In the genomic region with DNA sequence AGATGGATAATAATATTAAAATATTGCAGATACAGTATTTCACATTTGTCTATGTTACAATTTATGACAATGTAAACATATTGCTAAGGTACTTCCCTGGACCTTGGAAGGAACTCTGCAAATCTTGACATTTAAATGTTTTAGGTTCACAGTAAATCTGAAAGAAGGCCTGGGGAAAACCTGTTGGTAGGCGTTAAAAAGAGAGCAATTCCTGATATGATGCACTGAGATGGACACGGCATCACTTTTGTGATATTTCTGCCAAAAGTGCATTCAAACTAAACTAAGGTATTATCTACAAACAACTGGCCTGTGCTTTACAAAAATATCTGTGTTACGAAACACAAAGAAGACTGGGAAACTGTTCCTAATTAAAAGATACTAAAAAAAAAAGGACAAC, we compare ENCODE assay signal across 25 cellular contexts. TPM values are rescaled to one million over a fixed set of nuclear protein-coding genes. Genes with fewer than 3 reads are reported as not detected.
"Had no signal": no experiment of that assay in that cellular context is flagged by ENCODE, and none has a peak within 500 bp of the region (broad histone marks: within the 10 kb centered on the region; RNA-seq: fewer than 3 reads in every experiment).

No MANE protein-coding gene starts in this region.

- H3K27me3 ChIP-seq: breast epithelium, heart right ventricle, ovary, sigmoid colon, uterus had no signal

- H3K36me3 ChIP-seq: breast epithelium, heart right ventricle, ovary, sigmoid colon, uterus, WERI-Rb-1 had no signal

- H3K9me3 ChIP-seq: breast epithelium, heart right ventricle, ovary, sigmoid colon, uterus had no signal

- DNase-seq: activated CD4-positive, alpha-beta memory T cell treated with anti-CD3 and anti-CD28 coated beads, Interleukin-2, amount 10 ng/mL, durations not matched to agents 7 days and 5 days; activated CD4-positive, alpha-beta T cell treated with anti-CD3 and anti-CD28 coated beads, Interleukin-2, amount 10 ng/mL, durations not matched to agents 24 days and 14 days; activated CD8-positive, alpha-beta memory T cell treated with anti-CD3 and anti-CD28 coated beads, Interleukin-2, amount 50 U/mL, for 48 hours; activated naive CD8-positive, alpha-beta T cell treated with anti-CD3 and anti-CD28 coated beads, Interleukin-2, amount 50 U/mL, for 24 hours; activated T-cell treated with anti-CD3 and anti-CD28 coated beads, Interleukin-2, amount 50 U/mL, for 4 hours; central memory CD4-positive, alpha-beta T cell; endodermal cell; foreskin fibroblast; heart right ventricle; midbrain; naive thymus-derived CD4-positive, alpha-beta T cell; ovary; sigmoid colon; small intestine; stimulated activated CD4-positive, alpha-beta T cell treated with anti-CD3 and anti-CD28 coated beads, Interleukin-4, amount 100 ng/mL, for 4 hours; stimulated activated CD8-positive, alpha-beta memory T cell treated with anti-CD3 and anti-CD28 coated beads, Interleukin-4, amount 100 ng/mL, for 48 hours; stimulated activated naive CD8-positive, alpha-beta T cell treated with anti-CD3 and anti-CD28 coated beads, Interleukin-15, amount 100 ng/mL, for 72 hours; substantia nigra; T1000; uterus; WERI-Rb-1 had no signal

- FAIRE-seq: small intestine had no signal

- ATAC-seq: activated naive CD8-positive, alpha-beta T cell treated with anti-CD3 and anti-CD28 coated beads, Interleukin-2, amount 50 U/mL, for 24 hours; activated T-helper 17 cell treated with anti-CD3 and anti-CD28 coated beads, Interleukin-2, amount 50 U/mL, for 72 hours; esophagus mucosa; heart right ventricle; naive thymus-derived CD4-positive, alpha-beta T cell; stimulated activated memory B cell treated with anti-CD40 and anti-IgM and Interleukin-4, amounts not matched to agents 10 μg/mL and 1 μg/mL and 100 μg/mL, for 72 hours; stimulated activated naive CD8-positive, alpha-beta T cell treated with anti-CD3 and anti-CD28 coated beads, Interleukin-15, amount 100 ng/mL, for 72 hours had no signal

- H3K4me1 ChIP-seq: sigmoid colon, uterus had no signal

- H3K27ac ChIP-seq: breast epithelium, heart right ventricle, ovary, sigmoid colon, uterus, WERI-Rb-1 had no signal

- H3K4me3 ChIP-seq: breast epithelium, heart right ventricle, ovary, sigmoid colon, uterus had no signal

RNA-seq across cellular contexts. Expression of a gene that starts 6.1 kb away (rescaled TPM):
- total RNA-seq: endodermal cell had no signal
- polyA plus RNA-seq: naive thymus-derived CD4-positive, alpha-beta T cell had no signal
